In the genomic region with DNA sequence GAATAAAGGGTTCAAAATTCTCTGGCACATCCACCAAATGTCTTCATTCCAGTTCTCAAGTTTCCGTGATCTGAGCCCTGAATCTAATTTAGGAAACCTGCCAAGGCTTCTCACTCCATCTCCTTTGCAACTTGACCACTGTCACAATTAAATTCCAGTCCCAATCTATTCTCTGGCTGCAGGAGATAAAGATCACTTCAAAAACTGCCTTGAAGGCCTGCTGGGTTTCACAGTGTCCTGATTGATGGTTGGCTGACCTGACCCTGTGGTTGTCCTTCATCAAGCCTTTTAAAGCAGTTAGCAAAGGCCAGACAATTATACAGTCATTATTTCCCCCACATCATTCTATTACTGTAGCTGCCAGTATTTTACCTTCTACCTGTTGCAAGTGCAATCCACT, we compare ENCODE assay signal across 16 cellular contexts.
"Had no signal": no experiment of that assay in that cellular context is flagged by ENCODE, and none has a peak within 500 bp of the region (broad histone marks: within the 10 kb centered on the region; RNA-seq: fewer than 3 reads in every experiment).

No MANE protein-coding gene starts in this region.

- H3K9me3 ChIP-seq: adrenal gland, gastroesophageal sphincter, heart right ventricle, mucosa of descending colon, sigmoid colon, upper lobe of right lung had no signal

- H3K36me3 ChIP-seq: adrenal gland, gastroesophageal sphincter, heart right ventricle, sigmoid colon, upper lobe of right lung had no signal

- DNase-seq: activated CD4-positive, alpha-beta T cell treated with anti-CD3 and anti-CD28 coated beads, Interleukin-2, amount 50 U/mL, for 4 hours; activated gamma-delta T cell; adrenal gland; effector CD8-positive, alpha-beta T cell; heart right ventricle; immature natural killer cell; mucosa of descending colon; naive thymus-derived CD8-positive, alpha-beta T cell; nucleus accumbens; posterior cingulate gyrus; sigmoid colon; stimulated activated CD8-positive, alpha-beta memory T cell treated with anti-CD3 and anti-CD28 coated beads, Interleukin-4, amount 100 ng/mL, for 48 hours; stimulated activated naive CD4-positive, alpha-beta T cell; upper lobe of right lung had no signal

- H3K27ac ChIP-seq: adrenal gland, gastroesophageal sphincter, heart right ventricle, sigmoid colon, upper lobe of right lung had no signal

- H3K4me1 ChIP-seq: adrenal gland, gastroesophageal sphincter, sigmoid colon, upper lobe of right lung had no signal

- H3K27me3 ChIP-seq: adrenal gland, gastroesophageal sphincter, sigmoid colon had no signal

- ATAC-seq: esophagus mucosa; gastroesophageal sphincter; heart right ventricle; mucosa of descending colon; naive thymus-derived CD8-positive, alpha-beta T cell; upper lobe of right lung had no signal

- H3K4me3 ChIP-seq: adrenal gland, gastroesophageal sphincter, heart right ventricle, mucosa of descending colon, sigmoid colon, upper lobe of right lung had no signal
